Comparison of ENCODE assay signal across 8 cellular contexts in genomic region chr18:3458952-3459853, GRCh38. TPM values are rescaled to one million over a fixed set of nuclear protein-coding genes. Genes with fewer than 3 reads are reported as not detected.
A peak's percentile ranks its signal among the peaks of the same experiment; 100 is the strongest.
DNase-seq lines count a peak whose midpoint lies in the region; ATAC-seq and TF ChIP-seq lines count a peak whose summit lies in the region.

No MANE protein-coding gene starts in this region.

- H3K4me1 Mint-ChIP-seq in activated T-cell treated with anti-CD3 and anti-CD28 coated beads, Interleukin-2, amount 50 U/mL, for 4 hours (ENCODE audit: low read depth), result peaks cover 60% of the 10 kb centered on the region
- H3K4me1 Mint-ChIP-seq in activated B cell treated with CpG ODN at 0.5 μM for 24 hours, result peaks cover 35% of the 10 kb centered on the region

- H3K36me3 Mint-ChIP-seq in activated T-cell treated with anti-CD3 and anti-CD28 coated beads, Interleukin-2, amount 50 U/mL, for 4 hours (ENCODE audit: insufficient read depth), result peaks cover 41% of the 10 kb centered on the region
- peaks cover 60% of the 10 kb centered on the region for H3K36me3 Mint-ChIP-seq in activated B cell treated with CpG ODN at 0.5 μM for 24 hours (ENCODE audit: low read depth)

- peak; percentile 60 to 73 for ATAC-seq in activated T-cell treated with anti-CD3 and anti-CD28 coated beads, Interleukin-2, amount 50 U/mL, for 4 hours
- ATAC-seq in activated B cell treated with CpG ODN at 0.5 μM for 24 hours (ENCODE audit: low read depth) (no peak), psoas muscle (no peak)

- no peak for TF ChIP-seq POLR2A in transverse colon (IDR thresholded peaks at IDR 0.05)

- peaks cover 27% of the 10 kb centered on the region for H4K20me1 ChIP-seq in hepatocyte (ENCODE audit: insufficient read depth, poor library complexity, severe bottlenecking)

- peak overlapping the region; percentile 63 for H3K4me3 Mint-ChIP-seq in activated T-cell treated with anti-CD3 and anti-CD28 coated beads, Interleukin-2, amount 50 U/mL, for 4 hours
- H3K4me3 Mint-ChIP-seq in activated B cell treated with CpG ODN at 0.5 μM for 24 hours, result no peak overlapping the region

- H3K4me2 ChIP-seq in hepatocyte, result peak overlapping the region; percentile 19

- in situ Hi-C loops in transverse colon (cut with MboI; ENCODE audit: low pct_ligation_motif_present in 1 of 4, low pct_unique_long_range_greater_than_20kb in 1 of 4, low sequenced_read_pairs in 3 of 4), result loop anchor here (5.0 to 25.0 kb wide), 4 partner anchors 128 to 174 kb away; no protein-coding TSS in a partner anchor

- no peak for TF ChIP-seq EP300 in transverse colon (IDR thresholded peaks at IDR 0.05; ENCODE audit: low read depth)

- POLR2A ChIA-PET in activated B cell treated with CpG ODN at 0.5 μM for 24 hours (lab: Charles Lee), result interaction anchor here (0.7 to 3.1 kb wide), 8 partner anchors 9 to 180 kb away, joined by 3 to 20 read pairs (median 4); partner anchors contain the start of gene TGIF1

- H3K27me3 ChIP-seq in hepatocyte, result no peaks in the 10 kb centered on the region
- no peaks in the 10 kb centered on the region for H3K27me3 ChIP-seq in transverse colon
- H3K27me3 ChIP-seq in psoas muscle (ENCODE audit: insufficient read depth in 3 of 3, low read length in 2 of 3), result no peaks in the 10 kb centered on the region

- H3K9me2 ChIP-seq in hepatocyte (replicated peaks; ENCODE audit: insufficient read depth), result no peaks in the 10 kb centered on the region

- H3K36me3 ChIP-seq in hepatocyte (replicated peaks; ENCODE audit: insufficient read depth, low read depth) (peaks cover 5% of the 10 kb centered on the region), transverse colon (peaks cover 0 to 15% (median 0%) of the 10 kb centered on the region in 4 donors), psoas muscle (ENCODE audit: insufficient read depth in 1 of 2, low read depth in 1 of 2) (peaks cover 15 to 51% of the 10 kb centered on the region in 2 donors)

- WGBS in hepatocyte (ENCODE audit: low lambda C conversion rate, missing lambda C conversion rate), result 93% methylated on average over 5 of the region's 5 CpGs
- WGBS in transverse colon (ENCODE audit: low coverage in 1 of 2), 2 donors, result 50 to 51% methylated on average over 5 of the region's 5 CpGs
- 87 to 95% (median 95%) methylated on average over 5 of the region's 5 CpGs for WGBS in psoas muscle, 3 donors

- peak overlapping the region; percentile 56 for H3K27ac Mint-ChIP-seq in activated B cell treated with CpG ODN at 0.5 μM for 24 hours

- H3K9me3 ChIP-seq in hepatocyte (ENCODE audit: low read depth) (no peaks in the 10 kb centered on the region), transverse colon (no peaks in the 10 kb centered on the region), psoas muscle (no peaks in the 10 kb centered on the region)

- intact Hi-C loops in activated B cell treated with CpG ODN at 0.5 μM for 24 hours (cut with micrococcal nuclease), result no loop called here
- intact Hi-C loops in transverse colon (cut with DNase I; ENCODE audit: low total_unique reads), result loop anchor here (10.0 kb wide), 1 partner anchor 174 kb away; no protein-coding TSS in a partner anchor
- intact Hi-C loops in psoas muscle (cut with DNase I), result loop anchor here in 1 of 2 donors (5.0 kb wide), 1 partner anchor 68 kb away; no protein-coding TSS in a partner anchor

- H3K4me3 ChIP-seq in hepatocyte (no peak overlapping the region), transverse colon (no peak overlapping the region), psoas muscle (no peak overlapping the region)

- peak overlapping the region; percentile 99 for H3K27ac ChIP-seq in hepatocyte
- H3K27ac ChIP-seq in transverse colon, result peak overlapping the region; percentile 98 to 99 (median 99)
- no peak overlapping the region for H3K27ac ChIP-seq in psoas muscle

- peaks cover 73% of the 10 kb centered on the region for H3K79me2 ChIP-seq in hepatocyte

- no peak for DNase-seq in activated T-cell treated with anti-CD3 and anti-CD28 coated beads, Interleukin-2, amount 50 U/mL, for 4 hours
- DNase-seq in activated T-cell treated with anti-CD3 and anti-CD28 coated beads, Interleukin-2, amount 50 U/mL, for 48 hours, result no peak
- no peak for DNase-seq in activated B cell treated with CpG ODN at 0.5 μM for 24 hours
- no peak for DNase-seq in hepatocyte (ENCODE audit: low spot score)
- DNase-seq in transverse colon, result no peak
- DNase-seq in cerebellar cortex (ENCODE audit: low spot score), result no peak
- DNase-seq in NCI-H1105 treated with DMSO at 0.1 percent for 48 hours (lab: John Stamatoyannopoulos, UW), result no peak
- DNase-seq in psoas muscle, result no peak

- H3K9me3 Mint-ChIP-seq in activated T-cell treated with anti-CD3 and anti-CD28 coated beads, Interleukin-2, amount 50 U/mL, for 4 hours, result peaks cover 11% of the 10 kb centered on the region
- peaks cover 4% of the 10 kb centered on the region for H3K9me3 Mint-ChIP-seq in activated B cell treated with CpG ODN at 0.5 μM for 24 hours

- H2AFZ ChIP-seq in hepatocyte, result no peak overlapping the region

- no peaks in the 10 kb centered on the region for H3K27me3 Mint-ChIP-seq in activated T-cell treated with anti-CD3 and anti-CD28 coated beads, Interleukin-2, amount 50 U/mL, for 4 hours (ENCODE audit: low read depth)
- no peaks in the 10 kb centered on the region for H3K27me3 Mint-ChIP-seq in activated B cell treated with CpG ODN at 0.5 μM for 24 hours

- H3K4me1 ChIP-seq in hepatocyte (ENCODE audit: insufficient read depth), result peaks cover 28% of the 10 kb centered on the region
- H3K4me1 ChIP-seq in transverse colon, result peaks cover 33 to 54% (median 43%) of the 10 kb centered on the region in 4 donors
- peaks cover 26% of the 10 kb centered on the region for H3K4me1 ChIP-seq in psoas muscle

- TF ChIP-seq CTCF in activated B cell treated with CpG ODN at 0.5 μM for 24 hours (IDR thresholded peaks at IDR 0.05) (no peak), hepatocyte (IDR thresholded peaks at IDR 0.05; ENCODE audit: poor library complexity) (no peak), transverse colon (IDR thresholded peaks at IDR 0.05) (no peak), psoas muscle (IDR thresholded peaks at IDR 0.05) (no peak)

- CTCF ChIA-PET in activated B cell treated with CpG ODN at 0.5 μM for 24 hours (lab: Charles Lee), result interaction anchor here (1.1 to 2.3 kb wide), 7 partner anchors 9 to 207 kb away, joined by 3 to 10 read pairs (median 5); no protein-coding TSS in a partner anchor

RNA-seq across cellular contexts. Expression of gene TGIF1, which starts 9.2 kb away (rescaled TPM):
- total RNA-seq in activated T-cell treated with anti-CD3 and anti-CD28 coated beads, Interleukin-2, amount 50 U/mL, for 4 hours, result 10 to 100 TPM; 19.8 to 35.0 (median 34.8) TPM
- 76.3 and 90.3 TPM in 2 replicates for total RNA-seq in activated B cell treated with CpG ODN at 0.5 μM for 24 hours
- 129 and 162 TPM in 2 replicates for total RNA-seq in hepatocyte
- polyA plus RNA-seq in hepatocyte, result 152 and 193 TPM in 2 replicates
- 100 to 1,000 TPM in 1 of 4 donors, 10 to 100 TPM in 3; 23.2 to 166 (median 53.3) TPM for total RNA-seq in transverse colon
- total RNA-seq in psoas muscle, result 10 to 100 TPM; 18.2 to 81.2 (median 61.5) TPM
- 100 to 1,000 TPM in 1 of 3 donors, 10 to 100 TPM in 2; 18.7 to 200 (median 22.5) TPM for polyA plus RNA-seq in psoas muscle

Comparison
In these comparisons a context has a peak if more than half of its experiments do, and no peak if none do; other contexts are left out.
1. ATAC-seq: peak in activated T-cell treated with anti-CD3 and anti-CD28 coated beads, Interleukin-2, amount 50 U/mL, for 4 hours (2 of 2); none in activated B cell treated with CpG ODN at 0.5 μM for 24 hours (single experiment) and psoas muscle (0 of 4).